Comparison of ENCODE assay signal across 1 cellular context in genomic region chr17:32007463-32008298, GRCh38.
A peak's percentile ranks its signal among the peaks of the same experiment; 100 is the strongest.
TF ChIP-seq lines count a peak whose summit lies in the region.

No MANE protein-coding gene starts in this region.

TF ChIP-seq in HEK293, 187 proteins besides CTCF, POLR2A, EP300 and RAD21 (continued from another document):
- TF ChIP-seq TSHZ1 (tag by site-specific recombination; IDR thresholded peaks at IDR 0.05; ENCODE audit: borderline replicate concordance) (no peak), ZFP3 (tag by site-specific recombination; IDR thresholded peaks at IDR 0.05; ENCODE audit: low read depth) (no peak), ZNF561 (tag by site-specific recombination; IDR thresholded peaks at IDR 0.05; ENCODE audit: borderline replicate concordance) (no peak), REST (tag by site-specific recombination; IDR thresholded peaks at IDR 0.05) (no peak), GLIS1 (tag by site-specific recombination; IDR thresholded peaks at IDR 0.05) (no peak), ZNF132 (tag by site-specific recombination; IDR thresholded peaks at IDR 0.05; ENCODE audit: borderline replicate concordance) (no peak), ZNF513 (tag by site-specific recombination; IDR thresholded peaks at IDR 0.05) (peak; percentile 48; the same call in 1 of the 2 replicates), ZNF549 (tag by site-specific recombination; IDR thresholded peaks at IDR 0.05) (no peak), WT1 (tag by site-specific recombination; IDR thresholded peaks at IDR 0.05) (peak; percentile 32; the same call in 1 of the 2 replicates), ZNF571 (tag by site-specific recombination; IDR thresholded peaks at IDR 0.05) (no peak), SP2 (tag by site-specific recombination; IDR thresholded peaks at IDR 0.05) (peak; percentile 37), SCRT2 (tag by site-specific recombination; IDR thresholded peaks at IDR 0.05) (no peak), ZFHX2 (tag by site-specific recombination; conservative IDR thresholded peaks at IDR 0.05) (peak; percentile 47; the same call in 1 of the 2 replicates), ZNF510 (tag by site-specific recombination; IDR thresholded peaks at IDR 0.05; ENCODE audit: insufficient replicate concordance) (no peak), ZNF2 (tag by site-specific recombination; IDR thresholded peaks at IDR 0.05) (0 out of 2 replicates have a peak, but pooled peaks have one; percentile 31), ZNF707 (tag by site-specific recombination; IDR thresholded peaks at IDR 0.05) (no peak), ZNF530 (tag by site-specific recombination; IDR thresholded peaks at IDR 0.05; ENCODE audit: low read depth) (no peak), ZNF621 (tag by site-specific recombination; IDR thresholded peaks at IDR 0.05) (no peak), ZBTB8A (tag by site-specific recombination; IDR thresholded peaks at IDR 0.05) (no peak; the same call in 1 of the 2 replicates)
TF ChIP-seq in HEK293: peak in this region for 41.
